10 cellular contexts compared by ENCODE assay signal in genomic region chr20:50085146-50085480, GRCh38. TPM values are rescaled to one million over a fixed set of nuclear protein-coding genes. Genes with fewer than 3 reads are reported as not detected.
DNase-seq lines count a peak whose midpoint lies in the region; ATAC-seq and TF ChIP-seq lines count a peak whose summit lies in the region.
"Had no signal": no experiment of that assay in that cellular context is flagged by ENCODE, and none has a peak within 500 bp of the region (broad histone marks: within the 10 kb centered on the region; RNA-seq: fewer than 3 reads in every experiment).

No MANE protein-coding gene starts in this region.

- no peaks in the 10 kb centered on the region for H3K27me3 Mint-ChIP-seq in activated naive CD4-positive, alpha-beta T cell treated with anti-CD3 and anti-CD28 coated beads, Interleukin-2, amount 10 ng/mL, durations not matched to agents 7 days and 5 days
- H3K27me3 Mint-ChIP-seq in T-cell: no peaks in the 10 kb centered on the region
- peaks cover 1% of the 10 kb centered on the region for H3K27me3 Mint-ChIP-seq in glutamatergic neuron (ENCODE audit: unreplicated experiment)

- ATAC-seq in T-cell (replicated peaks in 1 of 4) (no peak), HG03159 (IDR thresholded peaks at IDR 0.05; ENCODE audit: unreplicated experiment) (no peak), HG02759 (IDR thresholded peaks at IDR 0.05; ENCODE audit: unreplicated experiment) (no peak)
- no peak for ATAC-seq in stimulated activated effector memory CD8-positive, alpha-beta T cell treated with anti-CD3 and anti-CD28 coated beads, Interleukin-12 subunit alpha, Interleukin-12 subunit beta, amount 100 ng/mL, for 72 hours

- no peak overlapping the region for H3K4me3 Mint-ChIP-seq in activated naive CD4-positive, alpha-beta T cell treated with anti-CD3 and anti-CD28 coated beads, Interleukin-2, amount 10 ng/mL, durations not matched to agents 7 days and 5 days
- peak overlapping the region; percentile 77 to 81 (median 77) for H3K4me3 Mint-ChIP-seq in T-cell
- peak overlapping the region; percentile 53 for H3K4me3 Mint-ChIP-seq in glutamatergic neuron (ENCODE audit: unreplicated experiment)
- H3K4me3 Mint-ChIP-seq in stimulated activated effector memory CD8-positive, alpha-beta T cell treated with anti-CD3 and anti-CD28 coated beads, Interleukin-12 subunit alpha, Interleukin-12 subunit beta, amount 100 ng/mL, for 72 hours: peak overlapping the region; percentile 50

- peaks cover 16% of the 10 kb centered on the region for H3K4me1 Mint-ChIP-seq in activated naive CD4-positive, alpha-beta T cell treated with anti-CD3 and anti-CD28 coated beads, Interleukin-2, amount 10 ng/mL, durations not matched to agents 7 days and 5 days
- H3K4me1 Mint-ChIP-seq in T-cell (peaks cover 32 to 33% (median 32%) of the 10 kb centered on the region in 3 donors), glutamatergic neuron (ENCODE audit: low read depth, unreplicated experiment) (peaks cover 12% of the 10 kb centered on the region)
- peaks cover 35% of the 10 kb centered on the region for H3K4me1 Mint-ChIP-seq in stimulated activated effector memory CD8-positive, alpha-beta T cell treated with anti-CD3 and anti-CD28 coated beads, Interleukin-12 subunit alpha, Interleukin-12 subunit beta, amount 100 ng/mL, for 72 hours

- peak overlapping the region; percentile 30 for H3K27ac Mint-ChIP-seq in activated naive CD4-positive, alpha-beta T cell treated with anti-CD3 and anti-CD28 coated beads, Interleukin-2, amount 10 ng/mL, durations not matched to agents 7 days and 5 days
- H3K27ac Mint-ChIP-seq in T-cell (peak overlapping the region; percentile 82 to 93), glutamatergic neuron (ENCODE audit: unreplicated experiment) (no peak overlapping the region)
- H3K27ac Mint-ChIP-seq in stimulated activated effector memory CD8-positive, alpha-beta T cell treated with anti-CD3 and anti-CD28 coated beads, Interleukin-12 subunit alpha, Interleukin-12 subunit beta, amount 100 ng/mL, for 72 hours: peak overlapping the region; percentile 41

- H3K9me3 Mint-ChIP-seq in activated naive CD4-positive, alpha-beta T cell treated with anti-CD3 and anti-CD28 coated beads, Interleukin-2, amount 10 ng/mL, durations not matched to agents 7 days and 5 days: no peaks in the 10 kb centered on the region
- H3K9me3 Mint-ChIP-seq in T-cell: no peaks in the 10 kb centered on the region
- peaks cover 8% of the 10 kb centered on the region for H3K9me3 Mint-ChIP-seq in glutamatergic neuron (ENCODE audit: unreplicated experiment)
- no peaks in the 10 kb centered on the region for H3K9me3 Mint-ChIP-seq in stimulated activated effector memory CD8-positive, alpha-beta T cell treated with anti-CD3 and anti-CD28 coated beads, Interleukin-12 subunit alpha, Interleukin-12 subunit beta, amount 100 ng/mL, for 72 hours

- no peak for DNase-seq in activated naive CD4-positive, alpha-beta T cell treated with anti-CD3 and anti-CD28 coated beads, Interleukin-2, amount 10 ng/mL, durations not matched to agents 7 days and 5 days
- DNase-seq in activated naive CD4-positive, alpha-beta T cell treated with anti-CD3 and anti-CD28 coated beads, Interleukin-2, amount 50 U/mL, for 16 hours: no peak
- DNase-seq in T-cell (no peak), glutamatergic neuron (no peak), germinal center (ENCODE audit: low spot score) (no peak)
- no peak for DNase-seq in stimulated activated effector memory CD8-positive, alpha-beta T cell treated with anti-CD3 and anti-CD28 coated beads, Interleukin-12 subunit alpha, Interleukin-12 subunit beta, amount 100 ng/mL, for 72 hours (ENCODE audit: low spot score in 2 of 2)
- DNase-seq: left ventricle myocardium superior; stimulated activated naive CD4-positive, alpha-beta T cell treated with Interleukin-2 at 50 U/mL for 16 hours had no signal

- TF ChIP-seq CTCF in glutamatergic neuron (IDR thresholded peaks at IDR 0.05; ENCODE audit: partially characterized antibody, unreplicated experiment): no peak

- POLR2A ChIA-PET in T-cell (lab: Charles Lee): interaction anchor here in 1 of 2 donors (0.7 kb wide), 1 partner anchor 9 kb away, joined by 8 read pairs; no protein-coding TSS in a partner anchor

- CTCF ChIA-PET in activated naive CD4-positive, alpha-beta T cell treated with anti-CD3 and anti-CD28 coated beads, Interleukin-2, amount 10 ng/mL, durations not matched to agents 7 days and 5 days (lab: Charles Lee): interaction anchor here (0.9 to 5.3 kb wide), 15 partner anchors 9 to 188 kb away, joined by 3 to 41 read pairs (median 6); partner anchors contain the start of genes PEDS1 and UBE2V1
- CTCF ChIA-PET in T-cell (lab: Charles Lee): interaction anchor here in 1 of 2 donors (0.6 to 2.6 kb wide), 4 partner anchors 9 to 108 kb away, joined by 3 to 21 read pairs (median 6); no protein-coding TSS in a partner anchor

- H3K36me3 Mint-ChIP-seq in activated naive CD4-positive, alpha-beta T cell treated with anti-CD3 and anti-CD28 coated beads, Interleukin-2, amount 10 ng/mL, durations not matched to agents 7 days and 5 days: peaks cover 28% of the 10 kb centered on the region
- H3K36me3 Mint-ChIP-seq in T-cell (peaks cover 20% of the 10 kb centered on the region), glutamatergic neuron (ENCODE audit: unreplicated experiment) (no peaks in the 10 kb centered on the region)
- H3K36me3 Mint-ChIP-seq in stimulated activated effector memory CD8-positive, alpha-beta T cell treated with anti-CD3 and anti-CD28 coated beads, Interleukin-12 subunit alpha, Interleukin-12 subunit beta, amount 100 ng/mL, for 72 hours: peaks cover 93% of the 10 kb centered on the region

RNA-seq across cellular contexts. Expression of gene UBE2V1, which starts 27.8 kb away (rescaled TPM):
- total RNA-seq in T-cell (100 to 1,000 TPM; 107 to 194 (median 116) TPM), glutamatergic neuron (ENCODE audit: unreplicated experiment) (149 TPM)
